ENCODE assay signal across 28 cellular contexts in the genomic region with DNA sequence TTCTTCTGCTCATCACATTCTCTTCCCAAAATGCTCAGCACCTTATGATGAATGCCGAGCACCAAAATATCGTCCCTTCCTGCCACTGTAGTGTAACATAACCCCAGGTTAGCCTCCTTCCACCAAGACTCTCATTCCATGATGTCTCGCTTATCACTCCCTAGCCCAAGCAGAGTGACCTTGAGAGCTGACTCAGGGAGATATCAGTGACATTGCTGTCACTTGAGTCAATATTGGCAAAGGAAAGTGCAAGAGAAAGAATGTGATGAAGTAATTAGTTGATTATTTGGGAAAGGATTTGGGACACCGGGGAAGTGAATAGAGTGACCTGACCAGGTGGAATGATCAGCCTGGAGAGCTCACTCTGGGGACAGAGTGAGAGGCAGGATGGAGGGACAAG. TPM values are rescaled to one million over a fixed set of nuclear protein-coding genes. Genes with fewer than 3 reads are reported as not detected.
"Had no signal": no experiment of that assay in that cellular context is flagged by ENCODE, and none has a peak within 500 bp of the region (broad histone marks: within the 10 kb centered on the region; RNA-seq: fewer than 3 reads in every experiment).

No MANE protein-coding gene starts in this region.

- H3K36me3 Mint-ChIP-seq: activated naive CD4-positive, alpha-beta T cell treated with anti-CD3 and anti-CD28 coated beads, Interleukin-2, amount 10 ng/mL, durations not matched to agents 7 days and 5 days; activated naive CD8-positive, alpha-beta T cell treated with anti-CD3 and anti-CD28 coated beads for 36 hours; brain had no signal

- H3K4me1 ChIP-seq: Peyer's patch, SJCRH30 had no signal

- H3K4me1 Mint-ChIP-seq: activated CD4-positive, alpha-beta T cell treated with anti-CD3 and anti-CD28 coated beads for 36 hours; activated naive CD4-positive, alpha-beta T cell treated with anti-CD3 and anti-CD28 coated beads, Interleukin-2, amount 10 ng/mL, durations not matched to agents 7 days and 5 days; activated naive CD8-positive, alpha-beta T cell treated with anti-CD3 and anti-CD28 coated beads for 36 hours; central memory CD8-positive, alpha-beta T cell had no signal

- H3K27me3 ChIP-seq: MG63, Peyer's patch, SJCRH30 had no signal

- H3K9ac ChIP-seq: SK-N-SH had no signal

- H3K4me2 ChIP-seq: SK-N-SH had no signal

- H3K36me3 ChIP-seq: MG63, Peyer's patch, SJCRH30, WERI-Rb-1 had no signal

- H3K27ac ChIP-seq: Peyer's patch, RWPE1, SJCRH30, WERI-Rb-1 had no signal

- H3K9me3 ChIP-seq: MG63, Peyer's patch, SJCRH30, SK-N-SH had no signal

- H3K27ac Mint-ChIP-seq: activated CD4-positive, alpha-beta T cell treated with anti-CD3 and anti-CD28 coated beads for 36 hours; activated CD8-positive, alpha-beta T cell treated with anti-CD3 and anti-CD28 coated beads for 36 hours; activated naive CD4-positive, alpha-beta T cell treated with anti-CD3 and anti-CD28 coated beads, Interleukin-2, amount 10 ng/mL, durations not matched to agents 7 days and 5 days; activated naive CD8-positive, alpha-beta T cell treated with anti-CD3 and anti-CD28 coated beads for 36 hours; activated T-cell treated with anti-CD3 and anti-CD28 coated beads, Interleukin-2, amount 50 U/mL, for 72 hours; activated T-helper 2 cell treated with anti-CD3 and anti-CD28 coated beads, Interferon-gamma antibody, Interleukin-2, Interleukin-4, amounts not matched to agents 10 μg/mL and 5 μg/mL and 100 μg/mL, durations not matched to agents 14 hours and 24 hours and 36 hours; brain had no signal

- DNase-seq: activated CD4-positive, alpha-beta T cell treated with anti-CD3 and anti-CD28 coated beads for 36 hours; activated CD4-positive, alpha-beta T cell treated with anti-CD3 and anti-CD28 coated beads, Interleukin-2, amount 50 U/mL, for 1 hour; activated CD8-positive, alpha-beta memory T cell treated with anti-CD3 and anti-CD28 coated beads, Interleukin-2, amount 50 U/mL, for 4 hours; activated CD8-positive, alpha-beta T cell treated with anti-CD3 and anti-CD28 coated beads for 36 hours; activated gamma-delta T cell treated with Interleukin-2 at 50 U/mL for 16 hours; activated naive CD4-positive, alpha-beta T cell treated with anti-CD3 and anti-CD28 coated beads, Interleukin-2, amount 10 ng/mL, durations not matched to agents 7 days and 5 days; activated naive CD8-positive, alpha-beta T cell treated with anti-CD3 and anti-CD28 coated beads for 36 hours; activated T-cell treated with anti-CD3 and anti-CD28 coated beads, Interleukin-2, amount 50 U/mL, for 72 hours; aorta; MG63; NCI-H1105; NCI-H1436; NCI-H187 treated with DMSO at 0.1 percent for 48 hours; NCI-H2081 treated with DMSO at 0.1 percent for 48 hours; NCI-H446; NCI-H524; Peyer's patch; Right ventricle myocardium superior; SJCRH30; SK-N-SH; T-helper 1 cell; WERI-Rb-1 had no signal

- H3K4me3 Mint-ChIP-seq: activated CD4-positive, alpha-beta T cell treated with anti-CD3 and anti-CD28 coated beads for 36 hours; activated CD8-positive, alpha-beta T cell treated with anti-CD3 and anti-CD28 coated beads for 36 hours; activated naive CD4-positive, alpha-beta T cell treated with anti-CD3 and anti-CD28 coated beads, Interleukin-2, amount 10 ng/mL, durations not matched to agents 7 days and 5 days; activated naive CD8-positive, alpha-beta T cell treated with anti-CD3 and anti-CD28 coated beads for 36 hours; activated T-cell treated with anti-CD3 and anti-CD28 coated beads, Interleukin-2, amount 50 U/mL, for 72 hours; brain; central memory CD8-positive, alpha-beta T cell had no signal

- H3K9me3 Mint-ChIP-seq: activated CD8-positive, alpha-beta T cell treated with anti-CD3 and anti-CD28 coated beads for 36 hours; activated naive CD4-positive, alpha-beta T cell treated with anti-CD3 and anti-CD28 coated beads, Interleukin-2, amount 10 ng/mL, durations not matched to agents 7 days and 5 days; activated naive CD8-positive, alpha-beta T cell treated with anti-CD3 and anti-CD28 coated beads for 36 hours; activated T-cell treated with anti-CD3 and anti-CD28 coated beads, Interleukin-2, amount 50 U/mL, for 72 hours; activated T-helper 2 cell treated with anti-CD3 and anti-CD28 coated beads, Interferon-gamma antibody, Interleukin-2, Interleukin-4, amounts not matched to agents 10 μg/mL and 5 μg/mL and 100 μg/mL, durations not matched to agents 14 hours and 24 hours and 36 hours; central memory CD8-positive, alpha-beta T cell had no signal

- H3K4me3 ChIP-seq: MG63, Peyer's patch, SJCRH30 had no signal

- H3K27me3 Mint-ChIP-seq: activated CD8-positive, alpha-beta T cell treated with anti-CD3 and anti-CD28 coated beads for 36 hours; brain; central memory CD8-positive, alpha-beta T cell had no signal

RNA-seq across cellular contexts. Expression of a gene that starts 2.6 kb away (rescaled TPM):
- total RNA-seq: activated CD4-positive, alpha-beta T cell treated with anti-CD3 and anti-CD28 coated beads for 36 hours; activated CD8-positive, alpha-beta T cell treated with anti-CD3 and anti-CD28 coated beads for 36 hours; activated naive CD8-positive, alpha-beta T cell treated with anti-CD3 and anti-CD28 coated beads for 36 hours; activated T-cell treated with anti-CD3 and anti-CD28 coated beads, Interleukin-2, amount 50 U/mL, for 72 hours; activated T-helper 2 cell treated with anti-CD3 and anti-CD28 coated beads, Interferon-gamma antibody, Interleukin-2, Interleukin-4, amounts not matched to agents 10 μg/mL and 5 μg/mL and 100 μg/mL, durations not matched to agents 14 hours and 24 hours and 36 hours; LHCN-M2; Right ventricle myocardium superior; T-helper 2 cell treated with Interferon-gamma antibody and Interleukin-4, amounts not matched to agents 100 ng/mL and 5 ng/mL, for 36 hours had no signal
